In the genomic region with DNA sequence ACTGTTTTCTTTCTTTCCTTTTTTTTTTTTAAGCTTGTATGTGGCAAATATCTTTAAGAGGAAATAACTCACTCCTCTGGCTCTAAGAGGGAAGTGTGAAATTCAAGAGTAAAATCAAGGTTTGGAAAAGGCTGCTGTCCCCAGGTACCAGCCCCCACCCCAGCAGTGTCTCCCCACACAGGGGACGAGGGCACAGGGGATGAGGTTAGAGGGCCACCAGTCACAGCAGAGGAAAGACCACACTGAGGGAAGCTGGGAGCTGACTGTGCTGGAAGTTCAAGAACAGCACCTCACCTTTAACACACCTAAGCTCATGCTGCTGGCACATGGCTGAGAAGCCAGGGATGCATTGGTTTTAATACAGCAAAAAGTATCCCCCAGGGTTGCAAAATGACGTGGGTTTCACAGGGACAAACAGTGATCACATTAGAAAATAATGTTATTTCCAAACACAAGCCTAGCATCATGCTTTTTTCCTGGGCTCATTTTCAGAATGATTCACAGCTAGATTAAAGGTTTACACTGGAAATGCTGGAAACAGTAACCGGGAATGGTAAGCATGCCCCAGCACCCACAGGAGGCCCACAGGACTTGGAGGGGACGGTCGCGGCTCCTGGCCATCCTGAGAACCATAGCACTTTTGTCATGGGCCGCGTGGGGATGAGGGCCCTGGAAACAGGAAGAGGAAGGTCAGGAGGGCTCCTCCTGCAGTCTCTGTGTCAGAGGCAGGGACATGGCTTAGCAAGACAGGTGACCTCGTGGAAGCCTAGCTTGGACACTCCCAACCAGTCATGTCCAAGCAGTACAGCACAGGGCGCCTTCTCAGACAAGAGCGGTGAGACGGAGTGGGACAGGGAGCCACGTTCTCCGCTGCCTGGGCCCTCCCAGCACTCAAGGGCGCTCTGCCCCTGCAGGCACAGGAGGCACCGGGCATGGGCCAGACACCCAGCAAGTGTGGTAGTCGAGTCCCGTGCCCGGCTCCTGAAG, we compare ENCODE assay signal across 9 cellular contexts. TPM values are rescaled to one million over a fixed set of nuclear protein-coding genes. Genes with fewer than 3 reads are reported as not detected.
DNase-seq lines count a peak whose midpoint lies in the region; ATAC-seq, FAIRE-seq and TF ChIP-seq lines count a peak whose summit lies in the region.
"Had no signal": no experiment of that assay in that cellular context is flagged by ENCODE, and none has a peak within 500 bp of the region (broad histone marks: within the 10 kb centered on the region; RNA-seq: fewer than 3 reads in every experiment).

No MANE protein-coding gene starts in this region.

- TF ChIP-seq CTCF in astrocyte (IDR thresholded peaks at IDR 0.05; ENCODE audit: insufficient read depth, low read depth, low read length) (no peak), kidney (IDR thresholded peaks at IDR 0.05; ENCODE audit: borderline replicate concordance, extremely low read depth, insufficient read depth) (no peak), tibial artery (IDR thresholded peaks at IDR 0.05) (no peak)

- H3K27me3 Mint-ChIP-seq in astrocyte (ENCODE audit: low read depth, unreplicated experiment): no peaks in the 10 kb centered on the region

- peaks cover 7% of the 10 kb centered on the region for H3K36me3 Mint-ChIP-seq in astrocyte (ENCODE audit: low read depth, unreplicated experiment)

- FAIRE-seq in astrocyte (lab: Jason Lieb, UNC) (no peak), kidney (lab: Jason Lieb, UNC) (no peak)

- peaks cover 30% of the 10 kb centered on the region for H3K4me1 ChIP-seq in astrocyte (ENCODE audit: insufficient read depth, low read length)
- peaks cover 0 to 2% of the 10 kb centered on the region in 2 donors for H3K4me1 ChIP-seq in kidney (ENCODE audit: control insufficient read depth in 1 of 2, insufficient read depth in 1 of 2, low read depth in 1 of 2, low read length in 2 of 2)
- peaks cover 0 to 12% (median 5%) of the 10 kb centered on the region in 4 donors for H3K4me1 ChIP-seq in tibial artery

- no peak for ATAC-seq in activated CD4-positive, CD25-positive, alpha-beta regulatory T cell treated with anti-CD3 and anti-CD28 coated beads, Interleukin-2, amount 50 U/mL, for 24 hours
- ATAC-seq in HG03025 (IDR thresholded peaks at IDR 0.05; ENCODE audit: low FRiP score, unreplicated experiment) (no peak), HG03521 (IDR thresholded peaks at IDR 0.05; ENCODE audit: unreplicated experiment) (no peak), HG02610 (IDR thresholded peaks at IDR 0.05; ENCODE audit: unreplicated experiment) (no peak)

- intact Hi-C loops in kidney (cut with DNase I): no loop called here
- intact Hi-C loops in tibial artery (cut with DNase I; ENCODE audit: low total_unique reads): loop anchor here (10.0 kb wide), 1 partner anchor 172 kb away; a partner anchor contains a TSS

- H3K9ac ChIP-seq in astrocyte (ENCODE audit: low read length) (peak overlapping the region; percentile 63), kidney (ENCODE audit: low read length in 2 of 2) (no peak overlapping the region)

- peak overlapping the region; percentile 78 for H3K27ac Mint-ChIP-seq in astrocyte (ENCODE audit: unreplicated experiment)

- H3K27me3 ChIP-seq in astrocyte (ENCODE audit: insufficient read depth, low read length) (no peaks in the 10 kb centered on the region), tibial artery (no peaks in the 10 kb centered on the region)

- no peaks in the 10 kb centered on the region for H3K9me3 Mint-ChIP-seq in astrocyte (ENCODE audit: unreplicated experiment)

- no peaks in the 10 kb centered on the region for H3K9me3 ChIP-seq in astrocyte (ENCODE audit: insufficient read depth, low read depth, low read length)
- no peaks in the 10 kb centered on the region for H3K9me3 ChIP-seq in kidney (ENCODE audit: control insufficient read depth in 1 of 2, low read length in 2 of 2)
- H3K9me3 ChIP-seq in tibial artery: no peaks in the 10 kb centered on the region

- peaks cover 18% of the 10 kb centered on the region for H3K36me3 ChIP-seq in astrocyte (ENCODE audit: insufficient read depth, low read length)
- peaks cover 4% of the 10 kb centered on the region in 2 donors for H3K36me3 ChIP-seq in kidney (ENCODE audit: control insufficient read depth in 1 of 2, insufficient read depth in 2 of 2, low read length in 2 of 2)
- peaks cover 9 to 62% (median 16%) of the 10 kb centered on the region in 3 donors for H3K36me3 ChIP-seq in tibial artery

- peaks cover 25% of the 10 kb centered on the region for H3K4me1 Mint-ChIP-seq in astrocyte (ENCODE audit: low read depth, unreplicated experiment)

- H3K4me3 Mint-ChIP-seq in astrocyte (ENCODE audit: unreplicated experiment): no peak overlapping the region

- H3K79me2 ChIP-seq in astrocyte (ENCODE audit: insufficient read depth, low read length): peaks cover 91% of the 10 kb centered on the region

- peaks cover 98% of the 10 kb centered on the region for H4K20me1 ChIP-seq in astrocyte (ENCODE audit: insufficient read depth, low read length)

- peak overlapping the region; percentile 32 for H3K4me2 ChIP-seq in astrocyte (ENCODE audit: low read length)

- no peak overlapping the region for H2AFZ ChIP-seq in astrocyte (ENCODE audit: low read depth, low read length)

- H3K27ac ChIP-seq in astrocyte (ENCODE audit: low read depth, low read length): peak overlapping the region; percentile 59
- H3K27ac ChIP-seq in kidney (ENCODE audit: low read depth in 2 of 2, low read length in 2 of 2): no peak overlapping the region
- no peak overlapping the region for H3K27ac ChIP-seq in tibial artery
- H3K27ac ChIP-seq: C4-2B had no signal

- peak; percentile 23 for DNase-seq in activated CD4-positive, CD25-positive, alpha-beta regulatory T cell treated with anti-CD3 and anti-CD28 coated beads, Interleukin-2, amount 50 U/mL, for 72 hours
- DNase-seq in astrocyte (ENCODE audit: low read depth) (peak; percentile 61), kidney (peak; percentile 79), tibial artery (peak; percentile 19 to 63)

- H3K4me3 ChIP-seq in astrocyte (ENCODE audit: insufficient read depth, low read depth, low read length) (no peak overlapping the region), kidney (ENCODE audit: low read length in 2 of 2) (no peak overlapping the region), tibial artery (no peak overlapping the region)

RNA-seq across cellular contexts. Expression of a gene that starts 6.9 kb away (rescaled TPM):
- total RNA-seq in astrocyte (35.7 and 41.9 TPM in 2 replicates), kidney (46.5 TPM)
- 22.2 TPM for polyA plus RNA-seq in kidney (ENCODE audit: insufficient read depth, low read depth, low replicate concordance)

Comparison
In these comparisons a context has a peak if more than half of its experiments do, and no peak if none do; other contexts are left out.
1. DNase-seq: peak in every context shown above with its lines; median percentile 79 in kidney; 61 in astrocyte; 41 in tibial artery; 23 in activated CD4-positive, CD25-positive, alpha-beta regulatory T cell treated with anti-CD3 and anti-CD28 coated beads, Interleukin-2, amount 50 U/mL, for 72 hours.